18 cellular contexts compared by ENCODE assay signal in genomic region chr9:103941104-103941503, GRCh38.
"Had no signal": no experiment of that assay in that cellular context is flagged by ENCODE, and none has a peak within 500 bp of the region (broad histone marks: within the 10 kb centered on the region; RNA-seq: fewer than 3 reads in every experiment).

No MANE protein-coding gene starts in this region.

- H3K36me3 ChIP-seq: esophagus muscularis mucosa, left ventricle myocardium inferior, right atrium auricular region, thyroid gland had no signal

- H3K9me3 ChIP-seq: esophagus muscularis mucosa, left ventricle myocardium inferior, psoas muscle, right atrium auricular region, thyroid gland had no signal

- H3K4me1 ChIP-seq: esophagus muscularis mucosa, left ventricle myocardium inferior, psoas muscle, right atrium auricular region, thyroid gland had no signal

- H3K27ac ChIP-seq: esophagus muscularis mucosa, hepatocyte, left ventricle myocardium inferior, psoas muscle, right atrium auricular region, thyroid gland had no signal

- H3K27me3 ChIP-seq: esophagus muscularis mucosa, hepatocyte, right atrium auricular region, thyroid gland had no signal

- DNase-seq: activated B cell treated with CpG ODN at 0.5 μM for 24 hours; activated CD4-positive, alpha-beta T cell treated with anti-CD3 and anti-CD28 coated beads for 36 hours; activated CD4-positive, alpha-beta T cell treated with anti-CD3 and anti-CD28 coated beads, Interleukin-2, amount 50 U/mL, for 4 hours; activated CD8-positive, alpha-beta memory T cell treated with anti-CD3 and anti-CD28 coated beads, Interleukin-2, amount 50 U/mL, for 48 hours; activated naive CD4-positive, alpha-beta T cell; activated naive CD8-positive, alpha-beta T cell treated with anti-CD3 and anti-CD28 coated beads for 36 hours; activated T-cell treated with anti-CD3 and anti-CD28 coated beads, Interleukin-2, amount 50 U/mL, for 4 hours; central memory CD4-positive, alpha-beta T cell; effector memory CD4-positive, alpha-beta T cell; glutamatergic neuron; left ventricle myocardium inferior; naive thymus-derived CD8-positive, alpha-beta T cell; psoas muscle; substantia nigra; thyroid gland had no signal

- H3K4me3 ChIP-seq: esophagus muscularis mucosa, hepatocyte, left ventricle myocardium inferior, psoas muscle, right atrium auricular region, thyroid gland had no signal
